In the genomic region with DNA sequence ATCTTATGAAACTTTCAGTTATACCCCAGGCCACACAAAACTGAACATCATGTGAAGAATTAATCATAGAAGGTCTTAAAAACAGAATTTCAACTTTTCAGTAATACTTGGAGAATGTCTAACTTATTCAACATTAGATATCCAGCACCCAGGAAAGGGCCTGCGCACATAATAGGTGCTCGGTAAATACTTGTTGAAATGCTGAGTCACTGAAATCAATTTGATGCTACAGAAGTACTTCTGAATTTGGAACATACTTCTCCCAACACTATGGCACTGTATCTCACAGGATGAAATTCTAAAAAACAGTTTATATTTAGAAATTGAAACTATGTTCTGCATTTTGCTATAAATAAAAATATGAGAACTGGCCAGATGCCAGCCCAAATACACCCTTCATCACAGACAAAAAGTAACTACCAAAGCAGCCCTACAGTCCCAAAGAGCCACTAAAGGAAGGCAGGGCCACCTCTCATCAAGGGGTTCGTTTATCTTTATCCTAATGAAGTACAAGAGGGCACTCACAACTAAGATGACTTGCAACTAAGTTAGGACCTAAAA, we compare ENCODE assay signal across 22 cellular contexts. TPM values are rescaled to one million over a fixed set of nuclear protein-coding genes. Genes with fewer than 3 reads are reported as not detected.
DNase-seq lines count a peak whose midpoint lies in the region; TF ChIP-seq lines count a peak whose summit lies in the region.
"Had no signal": no experiment of that assay in that cellular context is flagged by ENCODE, and none has a peak within 500 bp of the region (broad histone marks: within the 10 kb centered on the region; RNA-seq: fewer than 3 reads in every experiment).

No MANE protein-coding gene starts in this region.

- H3K4me2 ChIP-seq in BLaER1 treated with 17β-estradiol and CSF1 and Interleukin-3, amounts not matched to agents 10 nM and 100 nM: peak overlapping the region; percentile 50 to 79 (median 66)

- peaks cover 35 to 98% (median 69%) of the 10 kb centered on the region in 11 experiments for H3K36me3 ChIP-seq in BLaER1 treated with 17β-estradiol and CSF1 and Interleukin-3, amounts not matched to agents 10 nM and 100 nM
- H3K36me3 ChIP-seq in BE2C: peaks cover 31% of the 10 kb centered on the region
- H3K36me3 ChIP-seq: prostate gland had no signal

- peak overlapping the region in 1 of 11 experiments; percentile 27; a peak in 1 of 22 replicates for H3K9ac ChIP-seq in BLaER1 treated with 17β-estradiol and CSF1 and Interleukin-3, amounts not matched to agents 10 nM and 100 nM
- H3K9ac ChIP-seq: GM23248 had no signal

- peaks cover 0 to 4% (median 0%) of the 10 kb centered on the region in 11 experiments; a peak in 1 of 22 replicates for H4K20me1 ChIP-seq in BLaER1 treated with 17β-estradiol and CSF1 and Interleukin-3, amounts not matched to agents 10 nM and 100 nM

- H3K27me3 Mint-ChIP-seq in HFFc6 (ENCODE audit: insufficient read depth): no peaks in the 10 kb centered on the region
- H3K27me3 Mint-ChIP-seq in neural crest cell (ENCODE audit: low read depth): no peaks in the 10 kb centered on the region
- H3K27me3 Mint-ChIP-seq: activated CD4-positive, alpha-beta memory T cell treated with anti-CD3 and anti-CD28 coated beads for 36 hours; activated naive CD8-positive, alpha-beta T cell treated with anti-CD3 and anti-CD28 coated beads, Interleukin-2, amount 10 ng/mL, durations not matched to agents 7 days and 5 days had no signal

- H3K4me3 ChIP-seq in BLaER1 treated with 17β-estradiol and CSF1 and Interleukin-3, amounts not matched to agents 10 nM and 100 nM: no peak overlapping the region
- no peak overlapping the region for H3K4me3 ChIP-seq in BE2C (ENCODE audit: low read depth, low read length)
- H3K4me3 ChIP-seq: body of pancreas, GM23248, prostate gland, testis had no signal

- H3K36me3 Mint-ChIP-seq in HFFc6 (ENCODE audit: low read depth) (peaks cover 24% of the 10 kb centered on the region; the same call in 1 of the 2 replicates), neural crest cell (ENCODE audit: low read depth) (peaks cover 9% of the 10 kb centered on the region)

- H3K4me1 Mint-ChIP-seq in HFFc6 (ENCODE audit: low read depth) (peaks cover 26% of the 10 kb centered on the region), neural crest cell (no peaks in the 10 kb centered on the region)

- no peak for DNase-seq in HFFc6
- peak; percentile 26 for DNase-seq in OCI-M1 (lab: John Stamatoyannopoulos, UW)
- no peak for DNase-seq in neural crest cell (ENCODE audit: low read depth, low spot score)
- no peak for DNase-seq in BE2C
- no peak for DNase-seq in activated CD4-positive, alpha-beta T cell treated with anti-CD3 and anti-CD28 coated beads, Interleukin-2, amount 50 U/mL, for 4 hours
- no peak for DNase-seq in MV-4-11 (lab: John Stamatoyannopoulos, UW)
- no peak for DNase-seq in amygdala (lab: John Stamatoyannopoulos, UW)
- DNase-seq: activated CD4-positive, alpha-beta memory T cell treated with anti-CD3 and anti-CD28 coated beads for 36 hours; activated CD4-positive, CD25-positive, alpha-beta regulatory T cell; activated effector memory CD4-positive, alpha-beta T cell treated with Interleukin-2 at 50 U/mL for 16 hours; activated naive CD8-positive, alpha-beta T cell treated with anti-CD3 and anti-CD28 coated beads, Interleukin-2, amount 10 ng/mL, durations not matched to agents 7 days and 5 days; body of pancreas; effector CD8-positive, alpha-beta T cell; GM23248; kidney; NCI-H1105 treated with DMSO at 0.1 percent for 48 hours; NCI-H524 treated with DMSO at 0.1 percent for 48 hours; stimulated activated CD4-positive, alpha-beta T cell treated with anti-CD3 and anti-CD28 coated beads, Interleukin-1b, Interleukin-23, amount 100 ng/mL, for 48 hours; T1000; testis had no signal

- H3K9me3 ChIP-seq in BLaER1 treated with 17β-estradiol and CSF1 and Interleukin-3, amounts not matched to agents 10 nM and 100 nM (replicated peaks in 1 of 11): peaks cover 0 to 4% (median under 1%) of the 10 kb centered on the region in 11 experiments; a peak in 8 of 22 replicates
- H3K9me3 ChIP-seq in BE2C: no peaks in the 10 kb centered on the region
- H3K9me3 ChIP-seq: body of pancreas, prostate gland, testis had no signal

- H3K4me3 Mint-ChIP-seq in HFFc6: no peak overlapping the region
- H3K4me3 Mint-ChIP-seq in neural crest cell: no peak overlapping the region
- H3K4me3 Mint-ChIP-seq: activated CD4-positive, alpha-beta memory T cell treated with anti-CD3 and anti-CD28 coated beads for 36 hours; activated naive CD8-positive, alpha-beta T cell treated with anti-CD3 and anti-CD28 coated beads, Interleukin-2, amount 10 ng/mL, durations not matched to agents 7 days and 5 days had no signal

- H3K27ac ChIP-seq in BLaER1 treated with 17β-estradiol and CSF1 and Interleukin-3, amounts not matched to agents 10 nM and 100 nM: peak overlapping the region in 8 of 11 experiments; percentile 4 to 65 (median 19); a peak in 12 of 22 replicates
- H3K27ac ChIP-seq: body of pancreas, GM23248, prostate gland, testis had no signal

- H3K27ac Mint-ChIP-seq in HFFc6 (peak overlapping the region; percentile 1; the same call in 1 of the 2 replicates), neural crest cell (ENCODE audit: unreplicated experiment) (peak overlapping the region; percentile 43)
- H3K27ac Mint-ChIP-seq: activated CD4-positive, alpha-beta memory T cell treated with anti-CD3 and anti-CD28 coated beads for 36 hours had no signal

- peaks cover 19 to 76% (median 44%) of the 10 kb centered on the region in 10 experiments for H3K4me1 ChIP-seq in BLaER1 treated with 17β-estradiol and CSF1 and Interleukin-3, amounts not matched to agents 10 nM and 100 nM
- H3K4me1 ChIP-seq in BE2C: peaks cover 4% of the 10 kb centered on the region; the same call in 1 of the 2 replicates
- H3K4me1 ChIP-seq: body of pancreas, prostate gland, testis had no signal

- no peaks in the 10 kb centered on the region for H3K27me3 ChIP-seq in BLaER1 treated with 17β-estradiol and CSF1 and Interleukin-3, amounts not matched to agents 10 nM and 100 nM
- H3K27me3 ChIP-seq in BE2C: no peaks in the 10 kb centered on the region
- H3K27me3 ChIP-seq: body of pancreas, testis had no signal

- TF ChIP-seq CTCF in HFFc6 (IDR thresholded peaks at IDR 0.05) (no peak), neural crest cell (conservative IDR thresholded peaks at IDR 0.05) (no peak), BE2C (IDR thresholded peaks at IDR 0.05; ENCODE audit: low read depth, low read length) (no peak)

- no peaks in the 10 kb centered on the region for H3K9me3 Mint-ChIP-seq in HFFc6
- no peaks in the 10 kb centered on the region for H3K9me3 Mint-ChIP-seq in neural crest cell
- H3K9me3 Mint-ChIP-seq: activated CD4-positive, alpha-beta memory T cell treated with anti-CD3 and anti-CD28 coated beads for 36 hours; activated naive CD8-positive, alpha-beta T cell treated with anti-CD3 and anti-CD28 coated beads, Interleukin-2, amount 10 ng/mL, durations not matched to agents 7 days and 5 days had no signal

RNA-seq across cellular contexts. Expression of a gene that starts 26.5 kb away (rescaled TPM):
- 10 to 100 TPM; 46.1 to 74.1 (median 57.9) TPM for total RNA-seq in HFFc6 (2021; fragmentation: NEBNext Ultra II Directional; extraction: Animal tissue kit (Norgen Biotek cat#: 25700))
- 86.5 and 89.7 TPM in 2 replicates for total RNA-seq in neural crest cell
- 53.0 TPM for polyA plus RNA-seq in BE2C (2012; ENCODE audit: insufficient read depth, insufficient read length, low read depth)

RNA-seq across cellular contexts. Expression of a gene that starts 26.6 kb away (rescaled TPM):
- 10 to 100 TPM; 10.8 to 14.4 (median 12.9) TPM for total RNA-seq in HFFc6 (2021; fragmentation: NEBNext Ultra II Directional; extraction: Animal tissue kit (Norgen Biotek cat#: 25700))
- total RNA-seq in neural crest cell: 13.6 and 15.6 TPM in 2 replicates
- 7.4 TPM for polyA plus RNA-seq in BE2C (2012; ENCODE audit: insufficient read depth, insufficient read length, low read depth)
